In genomic region chr1:37570528-37571334, GRCh38 we compare ENCODE assay signal across 1 cellular context.
TF ChIP-seq lines count a peak whose summit lies in the region.

No MANE protein-coding gene starts in this region.

TF ChIP-seq in K562, 482 proteins besides CTCF, POLR2A, EP300 and RAD21:
- TF ChIP-seq CEBPG (CRISPR knock-in tag; IDR thresholded peaks at IDR 0.05) (no peak), CEBPG (tag; conservative IDR thresholded peaks at IDR 0.05 in 1 of 2, IDR thresholded peaks at IDR 0.05 in 1 of 2) (peak; percentile 47 to 72), CEBPB (tag; IDR thresholded peaks at IDR 0.05) (peak; percentile 38; the same call in 1 of the 2 replicates), RBFOX2 (IDR thresholded peaks at IDR 0.05; ENCODE audit: low read depth, low read length) (0 out of 2 replicates have a peak, but pooled peaks have one; percentile 13), ELF1 (tag; IDR thresholded peaks at IDR 0.05) (no peak), KLF16 (IDR thresholded peaks at IDR 0.05) (no peak), SMARCA4 (IDR thresholded peaks at IDR 0.05) (no peak), HDAC8 (tag; IDR thresholded peaks at IDR 0.05) (no peak)
- TF ChIP-seq, protein P1, sequence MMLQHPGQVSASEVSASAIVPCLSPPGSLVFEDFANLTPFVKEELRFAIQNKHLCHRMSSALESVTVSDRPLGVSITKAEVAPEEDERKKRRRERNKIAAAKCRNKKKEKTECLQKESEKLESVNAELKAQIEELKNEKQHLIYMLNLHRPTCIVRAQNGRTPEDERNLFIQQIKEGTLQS (IDR thresholded peaks at IDR 0.05) = peak; percentile 70
- TF ChIP-seq, protein P1 (CRISPR knock-in tag; conservative IDR thresholded peaks at IDR 0.05) = no peak
